ENCODE assay signal across 27 cellular contexts in the genomic region with DNA sequence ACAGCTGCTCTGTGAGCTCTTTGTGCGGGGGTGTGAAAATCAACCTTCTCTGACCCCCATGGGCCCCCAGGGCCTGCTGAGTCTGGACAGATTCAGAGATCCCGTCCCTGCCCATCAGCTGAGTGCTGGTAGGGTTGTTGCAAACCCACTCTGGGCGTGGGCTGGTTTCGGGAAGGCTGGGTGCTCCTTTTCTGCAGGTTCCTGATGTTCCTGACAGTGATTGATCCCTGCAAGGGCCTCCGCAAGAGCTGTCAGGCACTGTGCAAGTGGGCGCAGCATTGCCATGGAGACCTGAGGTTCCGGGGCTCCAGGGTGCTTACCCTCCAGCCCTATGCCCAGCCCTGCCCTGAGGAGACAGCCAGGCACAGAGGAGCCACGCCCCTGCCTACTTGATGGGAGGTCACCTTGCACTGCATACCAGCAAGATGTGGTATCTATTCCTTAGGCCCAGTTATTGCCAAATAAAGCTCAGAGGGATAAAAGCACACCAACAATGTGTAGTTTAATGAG. TPM values are rescaled to one million over a fixed set of nuclear protein-coding genes. Genes with fewer than 3 reads are reported as not detected.
DNase-seq lines count a peak whose midpoint lies in the region; ATAC-seq and TF ChIP-seq lines count a peak whose summit lies in the region.
"Had no signal": no experiment of that assay in that cellular context is flagged by ENCODE, and none has a peak within 500 bp of the region (broad histone marks: within the 10 kb centered on the region; RNA-seq: fewer than 3 reads in every experiment).

No MANE protein-coding gene starts in this region.

- intact Hi-C loops in cardiac septum (cut with DNase I) (no loop called here), left lung (cut with DNase I) (no loop called here), sciatic nerve (cut with DNase I) (no loop called here)

- no peak overlapping the region for H3K27ac Mint-ChIP-seq in glutamatergic neuron (ENCODE audit: unreplicated experiment)
- H3K27ac Mint-ChIP-seq: activated naive CD8-positive, alpha-beta T cell; activated T-helper 17 cell treated with anti-CD3 and anti-CD28 coated beads, Interleukin-2, amount 50 U/mL, for 72 hours; B cell; CD8-positive, alpha-beta memory T cell; stimulated activated naive B cell treated with anti-CD40 and anti-IgM and Interleukin-4, amounts not matched to agents 10 μg/mL and 1 μg/mL and 100 μg/mL, for 72 hours had no signal

- TF ChIP-seq CTCF in right atrium auricular region (IDR thresholded peaks at IDR 0.05) (no peak), left lung (IDR thresholded peaks at IDR 0.05) (no peak), glutamatergic neuron (IDR thresholded peaks at IDR 0.05; ENCODE audit: partially characterized antibody, unreplicated experiment) (no peak), brain microvascular endothelial cell (IDR thresholded peaks at IDR 0.05; ENCODE audit: low read depth, low read length, missing control alignments) (no peak)

- ATAC-seq in left lung (peak; percentile 54), sciatic nerve (peak; percentile 8)
- ATAC-seq: activated T-helper 17 cell treated with anti-CD3 and anti-CD28 coated beads, Interleukin-2, amount 50 U/mL, for 72 hours; HCT116; stimulated activated naive B cell treated with anti-CD40 and anti-IgM and Interleukin-4, amounts not matched to agents 10 μg/mL and 1 μg/mL and 100 μg/mL, for 72 hours had no signal

- DNase-seq in cardiac septum (ENCODE audit: low spot score) = peak; percentile 43
- DNase-seq in right atrium auricular region (ENCODE audit: low spot score) = no peak
- DNase-seq in left lung = peak in 1 of 2 donors; percentile 65
- DNase-seq in sciatic nerve (ENCODE audit: low spot score) = peak; percentile 50
- no peak for DNase-seq in glutamatergic neuron
- no peak for DNase-seq in brain microvascular endothelial cell
- no peak for DNase-seq in erythroblast (lab: John Stamatoyannopoulos, UW)
- no peak for DNase-seq in HPDE6-E6E7 (ENCODE audit: extremely low spot score)
- DNase-seq: CD8-positive, alpha-beta memory T cell; foreskin melanocyte; hippocampal formation; NCI-H1092; NCI-H2029; NCI-H2227 treated with DMSO at 0.1 percent for 48 hours; NCI-H774; stimulated activated CD4-positive, alpha-beta T cell treated with anti-CD3 and anti-CD28 coated beads, Interleukin-4, amount 100 ng/mL, for 24 hours; stimulated activated naive B cell treated with anti-CD40 and anti-IgM and Interleukin-4, amounts not matched to agents 10 μg/mL and 1 μg/mL and 100 μg/mL, for 72 hours; thyroid gland had no signal

- H3K9me3 ChIP-seq in right atrium auricular region = no peaks in the 10 kb centered on the region
- no peaks in the 10 kb centered on the region for H3K9me3 ChIP-seq in left lung
- H3K9me3 ChIP-seq: ascending aorta, neutrophil, thyroid gland had no signal

- H3K36me3 ChIP-seq in right atrium auricular region (no peaks in the 10 kb centered on the region), left lung (no peaks in the 10 kb centered on the region), brain microvascular endothelial cell (replicated peaks) (no peaks in the 10 kb centered on the region)
- H3K36me3 ChIP-seq: ascending aorta, neutrophil, thyroid gland had no signal

- H3K27me3 ChIP-seq in right atrium auricular region (no peaks in the 10 kb centered on the region), left lung (no peaks in the 10 kb centered on the region), brain microvascular endothelial cell (replicated peaks) (peaks cover 9% of the 10 kb centered on the region)
- H3K27me3 ChIP-seq: ascending aorta, neutrophil, thyroid gland had no signal

- peaks cover 4% of the 10 kb centered on the region for H3K27me3 Mint-ChIP-seq in glutamatergic neuron (ENCODE audit: unreplicated experiment)

- in situ Hi-C loops in brain microvascular endothelial cell (cut with HindIII; ENCODE audit: low pct_ligation_motif_present, low sequenced_read_pairs) = no loop called here

- H3K4me1 ChIP-seq in right atrium auricular region = peaks cover 0 to 39% of the 10 kb centered on the region in 2 donors
- H3K4me1 ChIP-seq in left lung = peaks cover 0 to 17% of the 10 kb centered on the region in 2 donors
- H3K4me1 ChIP-seq: thyroid gland had no signal

- no peak for TF ChIP-seq POLR2A in erythroblast (IDR thresholded peaks at IDR 0.05; ENCODE audit: low read length)

- H3K27ac ChIP-seq in right atrium auricular region (no peak overlapping the region), left lung (no peak overlapping the region), brain microvascular endothelial cell (no peak overlapping the region)
- H3K27ac ChIP-seq: ascending aorta, HL-60, neutrophil, thyroid gland, VCaP had no signal

- peaks cover 6% of the 10 kb centered on the region for H3K4me1 Mint-ChIP-seq in glutamatergic neuron (ENCODE audit: low read depth, unreplicated experiment)
- H3K4me1 Mint-ChIP-seq: activated T-helper 17 cell treated with anti-CD3 and anti-CD28 coated beads, Interleukin-2, amount 50 U/mL, for 72 hours; B cell; CD8-positive, alpha-beta memory T cell; central memory CD8-positive, alpha-beta T cell had no signal

- H3K4me3 Mint-ChIP-seq in glutamatergic neuron (ENCODE audit: unreplicated experiment) = no peak overlapping the region
- H3K4me3 Mint-ChIP-seq: activated naive CD8-positive, alpha-beta T cell; activated T-helper 17 cell treated with anti-CD3 and anti-CD28 coated beads, Interleukin-2, amount 50 U/mL, for 72 hours; B cell; CD8-positive, alpha-beta memory T cell; central memory CD8-positive, alpha-beta T cell; stimulated activated naive B cell treated with anti-CD40 and anti-IgM and Interleukin-4, amounts not matched to agents 10 μg/mL and 1 μg/mL and 100 μg/mL, for 72 hours had no signal

- H3K4me3 ChIP-seq in right atrium auricular region = no peak overlapping the region
- no peak overlapping the region for H3K4me3 ChIP-seq in left lung
- H3K4me3 ChIP-seq in brain microvascular endothelial cell (ENCODE audit: low read depth, low read length) = no peak overlapping the region
- H3K4me3 ChIP-seq: ascending aorta, thyroid gland had no signal

- no peaks in the 10 kb centered on the region for H3K36me3 Mint-ChIP-seq in glutamatergic neuron (ENCODE audit: unreplicated experiment)
- H3K36me3 Mint-ChIP-seq: activated naive CD8-positive, alpha-beta T cell; CD8-positive, alpha-beta memory T cell; stimulated activated naive B cell treated with anti-CD40 and anti-IgM and Interleukin-4, amounts not matched to agents 10 μg/mL and 1 μg/mL and 100 μg/mL, for 72 hours had no signal

- peaks cover under 1% of the 10 kb centered on the region for H3K9me3 Mint-ChIP-seq in glutamatergic neuron (ENCODE audit: unreplicated experiment)
- H3K9me3 Mint-ChIP-seq: activated T-helper 17 cell treated with anti-CD3 and anti-CD28 coated beads, Interleukin-2, amount 50 U/mL, for 72 hours; CD8-positive, alpha-beta memory T cell; central memory CD8-positive, alpha-beta T cell had no signal

RNA-seq across cellular contexts. Expression of a gene that starts 44.3 kb away (rescaled TPM):
- 121 TPM for total RNA-seq in cardiac septum
- total RNA-seq in right atrium auricular region = 100 to 1,000 TPM; 116 to 143 TPM
- 10 to 100 TPM; 32.0 to 37.0 TPM for total RNA-seq in left lung
- 54.3 TPM for total RNA-seq in sciatic nerve
- 36.3 TPM for total RNA-seq in glutamatergic neuron (ENCODE audit: unreplicated experiment)

Comparison
In these comparisons a context has a peak if more than half of its experiments do, and no peak if none do; other contexts are left out.
1. DNase-seq: peak in cardiac septum (single experiment) and sciatic nerve (single experiment); none in right atrium auricular region (single experiment), glutamatergic neuron (single experiment), brain microvascular endothelial cell (single experiment), erythroblast (0 of 2) and HPDE6-E6E7 (single experiment).